In genomic region chr5:116137544-116138378, GRCh38 we compare ENCODE assay signal across 8 cellular contexts. TPM values are rescaled to one million over a fixed set of nuclear protein-coding genes. Genes with fewer than 3 reads are reported as not detected.
DNase-seq lines count a peak whose midpoint lies in the region; ATAC-seq, FAIRE-seq and TF ChIP-seq lines count a peak whose summit lies in the region.

No MANE protein-coding gene starts in this region.

- intact Hi-C loops in K562 (cut with micrococcal nuclease) (loop anchor here (1.0 to 10.0 kb wide), 4 partner anchors 290 to 811 kb away; no protein-coding TSS in a partner anchor), thyroid gland (cut with DNase I) (no loop called here)

- TF ChIP-seq POLR2A in K562 (conservative IDR thresholded peaks at IDR 0.05) (no peak), thyroid gland (IDR thresholded peaks at IDR 0.05) (no peak)

- POLR2A ChIA-PET in K562 (lab: Yijun Ruan, JAX) = no interaction called here

- H3K79me2 ChIP-seq in K562 (ENCODE audit: control insufficient read depth, insufficient read depth, low read length) = no peaks in the 10 kb centered on the region

- DNase-seq in NCI-H345 treated with DMSO at 0.1 percent for 48 hours (lab: John Stamatoyannopoulos, UW; ENCODE audit: unreplicated experiment) = peak; percentile 23
- peak; percentile 15 to 60 (median 25) for DNase-seq in K562 (ENCODE audit: extremely low read depth in 1 of 4, low spot score in 3 of 4)
- DNase-seq in iris pigment epithelial cell (ENCODE audit: low read depth) = peak; percentile 60
- DNase-seq in thyroid gland = no peak
- DNase-seq in GOT3 (lab: John Stamatoyannopoulos, UW) = no peak

- CTCF ChIA-PET in K562 (lab: Yijun Ruan, JAX; ENCODE audit: low intra/inter-chr PET ratio) = no interaction called here

- TF ChIP-seq CTCF in K562 (IDR thresholded peaks at IDR 0.05 in 2 of 3, conservative IDR thresholded peaks at IDR 0.05 in 1 of 3; ENCODE audit: insufficient read depth in 2 of 3, low read depth in 1 of 3, low read length in 3 of 3) (peak; percentile 49 to 72 (median 60); a peak in 5 of 6 replicates), thyroid gland (IDR thresholded peaks at IDR 0.05) (peak; percentile 25 to 82 (median 69))

- no peak for TF ChIP-seq EP300 in K562 (IDR thresholded peaks at IDR 0.05; ENCODE audit: low read length)

- WGBS in K562 (ENCODE audit: insufficient coverage, low coverage, missing lambda C conversion rate) = 3% methylated on average over 4 of the region's 4 CpGs
- WGBS in thyroid gland, 2 donors = 11 to 17% methylated on average over 4 of the region's 4 CpGs

- H4K20me1 ChIP-seq in K562 (replicated peaks; ENCODE audit: control insufficient read depth, insufficient read depth, low read length) = no peaks in the 10 kb centered on the region

- ATAC-seq in HG02763 (IDR thresholded peaks at IDR 0.05; ENCODE audit: unreplicated experiment) (peak; percentile 46), K562 (peak; percentile 75), HG03159 (IDR thresholded peaks at IDR 0.05; ENCODE audit: unreplicated experiment) (no peak)

- no TSS peak for BruUV-seq in K562 (replicated peaks; lab: Mats Ljungman, UMichigan)

- in situ Hi-C loops in K562 (cut with MboI) = loop anchor here (25.0 kb wide), 1 partner anchor 800 kb away; no protein-coding TSS in a partner anchor

- no peak overlapping the region for H3K4me2 ChIP-seq in K562 (ENCODE audit: insufficient read depth, low read length)

- H3K36me3 ChIP-seq in K562 (ENCODE audit: control insufficient read depth, insufficient read depth, low read length) (no peaks in the 10 kb centered on the region), thyroid gland (no peaks in the 10 kb centered on the region)

- H3K4me1 ChIP-seq in K562 (replicated peaks in 1 of 2; ENCODE audit: control insufficient read depth in 2 of 2, insufficient read depth in 2 of 2, low read length in 2 of 2) = no peaks in the 10 kb centered on the region
- H3K4me1 ChIP-seq in thyroid gland = no peaks in the 10 kb centered on the region

- no peak overlapping the region for H3K9ac ChIP-seq in K562 (ENCODE audit: insufficient read depth in 1 of 2, low read depth in 2 of 2, low read length in 2 of 2)

- FAIRE-seq in G401.6 (lab: Jason Lieb, UNC) = peak; percentile 96
- FAIRE-seq in K562 (lab: Jason Lieb, UNC) = peak; percentile 56

- H3K27ac ChIP-seq in K562 (ENCODE audit: extremely low read depth, low read depth, low read length) = no peak overlapping the region
- H3K27ac ChIP-seq in thyroid gland = no peak overlapping the region

- H3K9me1 ChIP-seq in K562 (ENCODE audit: control insufficient read depth, insufficient read depth, low read length) = no peaks in the 10 kb centered on the region

- H3K4me3 ChIP-seq in K562 (no peak overlapping the region), thyroid gland (replicated peaks in 1 of 3) (no peak overlapping the region)

- H3K27me3 ChIP-seq in K562 (ENCODE audit: control insufficient read depth in 2 of 2, insufficient read depth in 2 of 2, low read length in 2 of 2) (no peaks in the 10 kb centered on the region), thyroid gland (no peaks in the 10 kb centered on the region)

- no peak overlapping the region for H2AFZ ChIP-seq in K562 (ENCODE audit: low read depth, low read length)

- H3K9me3 ChIP-seq in K562 (replicated peaks; ENCODE audit: control insufficient read depth, insufficient read depth, low read depth, low read length) (no peaks in the 10 kb centered on the region), thyroid gland (no peaks in the 10 kb centered on the region)

- TF ChIP-seq RAD21 in K562 (CRISPR knock-in tag; conservative IDR thresholded peaks at IDR 0.05 in 1 of 2, IDR thresholded peaks at IDR 0.05 in 1 of 2) = peak; percentile 83

TF ChIP-seq in K562, 482 proteins besides CTCF, POLR2A, EP300 and RAD21:
- TF ChIP-seq DEAF1 (CRISPR knock-in tag; IDR thresholded peaks at IDR 0.05) (peak; percentile 55), TEAD4 (IDR thresholded peaks at IDR 0.05; ENCODE audit: low read length) (no peak), TEAD4 (CRISPR knock-in tag; IDR thresholded peaks at IDR 0.05; ENCODE audit: borderline replicate concordance) (no peak), ZNF316 (IDR thresholded peaks at IDR 0.05) (peak; percentile 55), ZNF41 (CRISPR knock-in tag; conservative IDR thresholded peaks at IDR 0.05) (no peak), SMC3 (conservative IDR thresholded peaks at IDR 0.05; ENCODE audit: insufficient read depth, low read depth, low read length) (0 out of 2 replicates have a peak, but pooled peaks have one; percentile 21)

RNA-seq across cellular contexts. Expression of gene COMMD10, which starts 52.9 kb away (rescaled TPM):
- total RNA-seq in K562 (2011; cell fraction: chromatin; rRNA removed; ENCODE audit: low replicate concordance) = 37.2 and 47.8 TPM in 2 replicates
- total RNA-seq in K562 (2011; cell fraction: nucleolus; rRNA removed) = 16.3 and 18.2 TPM in 2 replicates
- total RNA-seq in K562 (2011; cell fraction: nucleoplasm; rRNA removed) = 15.5 and 20.3 TPM in 2 replicates
- 17.9 and 30.9 TPM in 2 replicates for total RNA-seq in K562 (2014; rRNA removed)
- total RNA-seq in K562 (2014; rRNA removed; fragmentation: Illumina TruSeq; extraction: Trizol) = 32.5 and 35.7 TPM in 2 replicates
- 25.2 and 30.8 TPM in 2 replicates for total RNA-seq in K562 (2015; rRNA removed; fragmentation: Illumina TruSeq; extraction: Trizol)
- total RNA-seq in K562 (2021) = 18.7 and 24.1 TPM in 2 replicates
- polyA plus RNA-seq in K562 (2011; rRNA removed) = 20.4 and 28.0 TPM in 2 replicates
- polyA plus RNA-seq in K562 (2011; cell fraction: cytosol; rRNA removed) = 3.2 and 10.3 TPM in 2 replicates
- polyA plus RNA-seq in K562 (2011; cell fraction: nucleus; rRNA removed) = 24.0 and 27.4 TPM in 2 replicates
- 19.1 and 19.4 TPM in 2 replicates for polyA plus RNA-seq in K562 (2012)
- 23.3 and 24.8 TPM in 2 replicates for polyA plus RNA-seq in K562 (2014; fragmentation: Illumina TruSeq; extraction: Trizol)
- 100 to 1,000 TPM in 1 of 2 experiments, 10 to 100 TPM in 1; 85.9 to 101 TPM for polyA plus RNA-seq in K562 (2014; fragmentation: Nextera tagmentation; extraction: Ambion mirVana)
- polyA plus RNA-seq in K562 (2014; rRNA removed) = 23.3 and 24.1 TPM in 2 replicates
- polyA minus RNA-seq in K562 (2011; rRNA and poly(A)+ RNA removed) = 18.8 and 24.0 TPM in 2 replicates
- polyA minus RNA-seq in K562 (2011; cell fraction: cytosol; rRNA and poly(A)+ RNA removed) = 1.9 and 7.2 TPM in 2 replicates
- 30.7 and 44.8 TPM in 2 replicates for polyA minus RNA-seq in K562 (2011; cell fraction: nucleus; rRNA and poly(A)+ RNA removed)
- 10 to 100 TPM; 51.9 to 73.5 (median 60.7) TPM for total RNA-seq in thyroid gland

Comparison
In these comparisons a context has a peak if more than half of its experiments do, and no peak if none do; other contexts are left out.
1. DNase-seq: peak in NCI-H345 treated with DMSO at 0.1 percent for 48 hours (single experiment), K562 (4 of 4) and iris pigment epithelial cell (single experiment); none in thyroid gland (0 of 2) and GOT3 (single experiment).